In genomic region chr18:11579916-11580315, GRCh38 we compare ENCODE assay signal across 4 cellular contexts. TPM values are rescaled to one million over a fixed set of nuclear protein-coding genes. Genes with fewer than 3 reads are reported as not detected.
"Had no signal": no experiment of that assay in that cellular context is flagged by ENCODE, and none has a peak within 500 bp of the region (broad histone marks: within the 10 kb centered on the region; RNA-seq: fewer than 3 reads in every experiment).

No MANE protein-coding gene starts in this region.

- DNase-seq: GDM1, GF-D8 had no signal

RNA-seq across cellular contexts. Expression of gene SLC35G4, which starts 29.5 kb away (rescaled TPM):
- total RNA-seq: G401, GM12878 had no signal
